Comparison of ENCODE assay signal across 15 cellular contexts in the genomic region with DNA sequence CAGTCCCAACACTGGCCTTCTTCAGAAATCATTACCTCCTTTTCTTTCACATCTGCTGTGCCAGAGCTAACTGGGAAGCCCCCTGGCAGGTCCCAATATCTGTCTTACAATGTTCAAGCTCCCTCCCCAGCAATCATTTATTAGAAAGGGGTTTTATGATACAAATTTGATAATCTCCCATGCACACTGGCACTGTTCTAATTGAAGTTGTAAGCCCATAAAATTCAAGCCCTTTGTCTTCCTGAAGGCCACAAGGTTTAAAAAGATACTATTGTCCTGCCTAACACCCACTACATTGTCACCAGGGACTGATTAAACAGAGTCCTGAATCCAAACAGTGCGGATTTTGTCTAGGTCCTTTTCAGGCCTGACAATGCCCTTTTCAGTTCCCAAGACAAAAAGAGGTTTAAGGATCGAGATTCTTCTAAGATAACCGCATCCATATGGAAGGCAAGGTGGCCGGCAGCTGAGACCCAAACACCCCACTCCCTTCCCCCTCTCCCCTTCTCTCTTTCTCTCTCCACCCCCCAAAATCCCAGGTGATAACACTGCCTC. TPM values are rescaled to one million over a fixed set of nuclear protein-coding genes. Genes with fewer than 3 reads are reported as not detected.
DNase-seq lines count a peak whose midpoint lies in the region; ATAC-seq and TF ChIP-seq lines count a peak whose summit lies in the region.
"Had no signal": no experiment of that assay in that cellular context is flagged by ENCODE, and none has a peak within 500 bp of the region (broad histone marks: within the 10 kb centered on the region; RNA-seq: fewer than 3 reads in every experiment).

No MANE protein-coding gene starts in this region.

- H3K4me3 ChIP-seq in iPS-18a (ENCODE audit: low read length) = peak overlapping the region; percentile 63
- peak overlapping the region; percentile 55 for H3K4me3 ChIP-seq in neural progenitor cell
- H3K4me3 ChIP-seq in naive thymus-derived CD4-positive, alpha-beta T cell (ENCODE audit: low read length) = no peak overlapping the region
- H3K4me3 ChIP-seq: A549 had no signal

- H3K79me2 ChIP-seq in neural progenitor cell (ENCODE audit: low read depth) = no peaks in the 10 kb centered on the region

- H3K27ac Mint-ChIP-seq in neural progenitor cell = no peak overlapping the region
- H3K27ac Mint-ChIP-seq in type B pancreatic cell = no peak overlapping the region
- H3K27ac Mint-ChIP-seq in naive thymus-derived CD4-positive, alpha-beta T cell = no peak overlapping the region
- H3K27ac Mint-ChIP-seq: CD4-positive, alpha-beta memory T cell had no signal

- H3K27me3 ChIP-seq in iPS-18a (ENCODE audit: control insufficient read depth, insufficient read depth, low read length) = peaks cover 100% of the 10 kb centered on the region
- H3K27me3 ChIP-seq in neural progenitor cell = peaks cover 100% of the 10 kb centered on the region
- no peaks in the 10 kb centered on the region for H3K27me3 ChIP-seq in naive thymus-derived CD4-positive, alpha-beta T cell (ENCODE audit: control insufficient read depth in 2 of 2, insufficient read depth in 2 of 2, low read length in 2 of 2)

- no peaks in the 10 kb centered on the region for H3K9me3 Mint-ChIP-seq in neural progenitor cell
- H3K9me3 Mint-ChIP-seq in type B pancreatic cell = no peaks in the 10 kb centered on the region
- H3K9me3 Mint-ChIP-seq in naive thymus-derived CD4-positive, alpha-beta T cell = peaks cover 0 to 2% (median 0%) of the 10 kb centered on the region in 11 donors

- intact Hi-C loops in naive thymus-derived CD4-positive, alpha-beta T cell (cut with micrococcal nuclease) = no loop called here

- no peak overlapping the region for H2AFZ ChIP-seq in neural progenitor cell (replicated peaks)

- peaks cover 5% of the 10 kb centered on the region for H3K4me1 ChIP-seq in iPS-18a (ENCODE audit: control insufficient read depth, low read depth, low read length)
- H3K4me1 ChIP-seq in neural progenitor cell = peaks cover 36% of the 10 kb centered on the region
- no peaks in the 10 kb centered on the region for H3K4me1 ChIP-seq in naive thymus-derived CD4-positive, alpha-beta T cell (ENCODE audit: control insufficient read depth in 2 of 2, insufficient read depth in 2 of 2, low read length in 2 of 2)
- H3K4me1 ChIP-seq: A549, BE2C had no signal

- H3K27ac ChIP-seq in cingulate gyrus (ENCODE audit: low read depth, low read length) (peak overlapping the region; percentile 10), iPS-18a (ENCODE audit: low read length) (no peak overlapping the region), neural progenitor cell (no peak overlapping the region)
- no peak overlapping the region for H3K27ac ChIP-seq in naive thymus-derived CD4-positive, alpha-beta T cell (ENCODE audit: low read depth, low read length)
- H3K27ac ChIP-seq: A549, C4-2B had no signal

- TF ChIP-seq CTCF in neural progenitor cell (IDR thresholded peaks at IDR 0.05) = no peak
- no peak for TF ChIP-seq CTCF in type B pancreatic cell (conservative IDR thresholded peaks at IDR 0.05)

- H3K4me3 Mint-ChIP-seq in neural progenitor cell = peak overlapping the region; percentile 47
- H3K4me3 Mint-ChIP-seq in type B pancreatic cell = peak overlapping the region; percentile 57
- no peak overlapping the region for H3K4me3 Mint-ChIP-seq in naive thymus-derived CD4-positive, alpha-beta T cell
- H3K4me3 Mint-ChIP-seq: CD4-positive, alpha-beta memory T cell had no signal

- DNase-seq in neural progenitor cell (ENCODE audit: low spot score) (peak; percentile 80), type B pancreatic cell (ENCODE audit: extremely low spot score, unreplicated experiment) (no peak), NCI-H526 (lab: John Stamatoyannopoulos, UW) (no peak), GM03348 (ENCODE audit: low spot score) (no peak), NCI-H510A treated with DMSO at 0.1 percent for 48 hours (lab: John Stamatoyannopoulos, UW) (no peak)
- no peak for DNase-seq in naive thymus-derived CD4-positive, alpha-beta T cell
- DNase-seq: BE2C; CD4-positive, alpha-beta memory T cell; DMS79 had no signal

- H3K9ac ChIP-seq in iPS-18a (ENCODE audit: low read length) (no peak overlapping the region), neural progenitor cell (no peak overlapping the region)

- ATAC-seq in naive thymus-derived CD4-positive, alpha-beta T cell = no peak
- ATAC-seq: A549 had no signal

- no peaks in the 10 kb centered on the region for H3K9me3 ChIP-seq in iPS-18a (ENCODE audit: control insufficient read depth, low read depth, low read length)
- H3K9me3 ChIP-seq in neural progenitor cell (ENCODE audit: low read depth) = no peaks in the 10 kb centered on the region
- no peaks in the 10 kb centered on the region for H3K9me3 ChIP-seq in naive thymus-derived CD4-positive, alpha-beta T cell (ENCODE audit: control insufficient read depth in 2 of 3, low read length in 3 of 3)
- H3K9me3 ChIP-seq: A549, BE2C had no signal

- H3K4me2 ChIP-seq in neural progenitor cell = peak overlapping the region; percentile 87
- H3K4me2 ChIP-seq: A549 had no signal

- CTCF ChIA-PET in naive thymus-derived CD4-positive, alpha-beta T cell (lab: Charles Lee) = no interaction called here

- H3F3A ChIP-seq in neural progenitor cell (ENCODE audit: low read depth) = peaks cover 44% of the 10 kb centered on the region

- POLR2A ChIA-PET in naive thymus-derived CD4-positive, alpha-beta T cell (lab: Charles Lee) = no interaction called here

- H3K4me1 Mint-ChIP-seq in neural progenitor cell (peaks cover 6% of the 10 kb centered on the region), type B pancreatic cell (ENCODE audit: unreplicated experiment) (no peaks in the 10 kb centered on the region)
- no peaks in the 10 kb centered on the region for H3K4me1 Mint-ChIP-seq in naive thymus-derived CD4-positive, alpha-beta T cell

- H3K36me3 ChIP-seq in iPS-18a (ENCODE audit: control insufficient read depth, low read depth, low read length) (no peaks in the 10 kb centered on the region), neural progenitor cell (no peaks in the 10 kb centered on the region)
- H3K36me3 ChIP-seq in naive thymus-derived CD4-positive, alpha-beta T cell (ENCODE audit: control insufficient read depth in 2 of 3, insufficient read depth in 3 of 3, low read length in 3 of 3) = no peaks in the 10 kb centered on the region
- H3K36me3 ChIP-seq: BE2C had no signal

- peaks cover 49% of the 10 kb centered on the region for H4K20me1 ChIP-seq in neural progenitor cell (ENCODE audit: low read depth)

- H3K36me3 Mint-ChIP-seq in neural progenitor cell (no peaks in the 10 kb centered on the region), type B pancreatic cell (no peaks in the 10 kb centered on the region)
- no peaks in the 10 kb centered on the region for H3K36me3 Mint-ChIP-seq in naive thymus-derived CD4-positive, alpha-beta T cell
- H3K36me3 Mint-ChIP-seq: CD4-positive, alpha-beta memory T cell had no signal

- peaks cover 61% of the 10 kb centered on the region for H3K27me3 Mint-ChIP-seq in neural progenitor cell (ENCODE audit: insufficient read depth, low read depth)
- H3K27me3 Mint-ChIP-seq in type B pancreatic cell = peaks cover 29% of the 10 kb centered on the region
- peaks cover 23 to 54% (median 33%) of the 10 kb centered on the region in 5 donors for H3K27me3 Mint-ChIP-seq in naive thymus-derived CD4-positive, alpha-beta T cell

RNA-seq across cellular contexts. Expression of a gene that starts 3.3 kb away (rescaled TPM):
- total RNA-seq in neural progenitor cell (ENCODE audit: low replicate concordance) = not detected in 2 replicates
- total RNA-seq in type B pancreatic cell (ENCODE audit: low replicate concordance) = 1.1 and 2.1 TPM in 2 replicates
- not detected for total RNA-seq in naive thymus-derived CD4-positive, alpha-beta T cell
- not detected for polyA plus RNA-seq in naive thymus-derived CD4-positive, alpha-beta T cell
- total RNA-seq: CD4-positive, alpha-beta memory T cell; G401 had no signal
- polyA plus RNA-seq: AG04450; CD4-positive, alpha-beta memory T cell had no signal

RNA-seq across cellular contexts. Expression of a gene that starts 59.0 kb away (rescaled TPM):
- total RNA-seq in neural progenitor cell (ENCODE audit: low replicate concordance) (not detected in 2 replicates), type B pancreatic cell (ENCODE audit: low replicate concordance) (7.4 and 9.3 TPM in 2 replicates)
- not detected for total RNA-seq in naive thymus-derived CD4-positive, alpha-beta T cell
- polyA plus RNA-seq in naive thymus-derived CD4-positive, alpha-beta T cell = not detected
- total RNA-seq: CD4-positive, alpha-beta memory T cell; G401 had no signal
- polyA plus RNA-seq: A549; AG04450; CD4-positive, alpha-beta memory T cell had no signal

Comparison
In these comparisons a context has a peak if more than half of its experiments do, and no peak if none do; other contexts are left out.
1. H3K4me3 Mint-ChIP-seq: peak in neural progenitor cell (single experiment) and type B pancreatic cell (single experiment); none in naive thymus-derived CD4-positive, alpha-beta T cell (0 of 10).